1 cellular context compared by ENCODE assay signal in genomic region chr17:48055531-48056245, GRCh38.
TF ChIP-seq lines count a peak whose summit lies in the region.

No MANE protein-coding gene starts in this region.

TF ChIP-seq in H1, 55 proteins besides CTCF, POLR2A, EP300 and RAD21:
- TF ChIP-seq JUND (IDR thresholded peaks at IDR 0.05; ENCODE audit: low read length) (peak; percentile 72), CBX8 (IDR thresholded peaks at IDR 0.05; ENCODE audit: borderline replicate concordance, low read depth, low read length) (no peak), EZH2 (IDR thresholded peaks at IDR 0.05; ENCODE audit: low read depth, low read length, severe bottlenecking) (no peak), SIN3A (conservative IDR thresholded peaks at IDR 0.05 in 1 of 2, IDR thresholded peaks at IDR 0.05 in 1 of 2; ENCODE audit: low read depth in 1 of 2, low read length in 2 of 2) (peak; percentile 97 to 99), POU5F1 (IDR thresholded peaks at IDR 0.05; ENCODE audit: low read depth, low read length) (peak; percentile 76), POLR2AphosphoS5 (IDR thresholded peaks at IDR 0.05; ENCODE audit: low read depth, low read length) (peak; percentile 90), SP1 (IDR thresholded peaks at IDR 0.05; ENCODE audit: low read depth, low read length) (peak; percentile 82), TAF1 (IDR thresholded peaks at IDR 0.05; ENCODE audit: low read depth, low read length) (peak; percentile 77; the same call in 1 of the 2 replicates), GTF2F1 (IDR thresholded peaks at IDR 0.05; ENCODE audit: borderline replicate concordance, low read depth, low read length) (peak; percentile 54; the same call in 1 of the 2 replicates), CREB1 (IDR thresholded peaks at IDR 0.05) (peak; percentile 40; the same call in 1 of the 2 replicates), PHF8 (conservative IDR thresholded peaks at IDR 0.05; ENCODE audit: low read depth, low read length) (no peak), CTBP2 (IDR thresholded peaks at IDR 0.05; ENCODE audit: borderline replicate concordance, insufficient read depth, insufficient read length, low read length) (peak; percentile 56), TAF7 (optimal IDR thresholded peaks at IDR 0.05; ENCODE audit: borderline replicate concordance, low read depth, low read length) (peak; percentile 51), CEBPB (IDR thresholded peaks at IDR 0.05; ENCODE audit: low read depth, low read length) (peak; percentile 100), ATF2 (IDR thresholded peaks at IDR 0.05; ENCODE audit: low read length) (peak; percentile 47; the same call in 1 of the 2 replicates), ATF3 (IDR thresholded peaks at IDR 0.05; ENCODE audit: insufficient read depth, low read depth, low read length) (peak; percentile 85), TEAD4 (IDR thresholded peaks at IDR 0.05; ENCODE audit: low read depth, low read length) (peak; percentile 38; the same call in 1 of the 2 replicates), SAP30 (IDR thresholded peaks at IDR 0.05; ENCODE audit: insufficient read depth, insufficient replicate concordance, low read length) (peak; percentile 92), MAX (IDR thresholded peaks at IDR 0.05) (peak; percentile 82), KDM1A (IDR thresholded peaks at IDR 0.05; ENCODE audit: borderline replicate concordance, low read length) (no peak), SP4 (IDR thresholded peaks at IDR 0.05; ENCODE audit: low read length) (0 out of 2 replicates have a peak, but pooled peaks have one; percentile 37), TBP (IDR thresholded peaks at IDR 0.05; ENCODE audit: low read depth, low read length) (peak; percentile 86), YY1 (IDR thresholded peaks at IDR 0.05; ENCODE audit: low read depth, low read length) (no peak), HDAC2 (IDR thresholded peaks at IDR 0.05; ENCODE audit: borderline replicate concordance in 1 of 2, low read depth in 2 of 2, low read length in 2 of 2) (0 out of 4 replicates have a peak, but pooled peaks of 1 of the 2 experiments have one; percentile 28)
